In genomic region chr1:227999056-227999930, GRCh38 we compare ENCODE assay signal across 8 cellular contexts. TPM values are rescaled to one million over a fixed set of nuclear protein-coding genes. Genes with fewer than 3 reads are reported as not detected.
A peak's percentile ranks its signal among the peaks of the same experiment; 100 is the strongest.
DNase-seq lines count a peak whose midpoint lies in the region; ATAC-seq lines count a peak whose summit lies in the region.

No MANE protein-coding gene starts in this region.

- in situ Hi-C loops in SK-MEL-5 (cut with HindIII; ENCODE audit: low pct_unique_long_range_greater_than_20kb, low sequenced_read_pairs), result no loop called here

- peak; percentile 76 for ATAC-seq in GM21825 (IDR thresholded peaks at IDR 0.05; ENCODE audit: unreplicated experiment)

- intact Hi-C loops in head of caudate nucleus (cut with DNase I), result no loop called here

- DNase-seq in EL (peak; percentile 80), LHCN-M2 (ENCODE audit: low read depth) (peak; percentile 73), SK-MEL-5 (ENCODE audit: low read depth, low spot score) (peak; percentile 78), head of caudate nucleus (peak in 39 of 42 donors; percentile 23 to 77 (median 58)), putamen (ENCODE audit: low spot score) (peak; percentile 23), occipital lobe (lab: John Stamatoyannopoulos, UW) (no peak)
- peak; percentile 37 for DNase-seq in activated gamma-delta T cell treated with anti-CD3 and anti-CD28 coated beads, Interleukin-2, amount 50 U/mL, for 16 hours (ENCODE audit: low read depth)

RNA-seq across cellular contexts. Expression of gene WNT3A, which starts 7.5 kb away (rescaled TPM):
- total RNA-seq in LHCN-M2 (2014; rRNA removed) (not detected in 2 replicates), occipital lobe (not detected)
- not detected for polyA plus RNA-seq in LHCN-M2 (2012)
- total RNA-seq in SK-MEL-5 (2014; rRNA removed; shearing (Covaris generic)), result not detected in 2 replicates
- not detected in 2 replicates for polyA plus RNA-seq in SK-MEL-5 (2015; cell fraction: cytosol; rRNA removed)
- not detected in 2 replicates for polyA plus RNA-seq in SK-MEL-5 (2015; cell fraction: nucleus; rRNA removed)

RNA-seq across cellular contexts. Expression of gene WNT9A, which starts 51.6 kb away (rescaled TPM):
- total RNA-seq in LHCN-M2 (2014; rRNA removed) (3.5 and 4.3 TPM in 2 replicates), occipital lobe (1.9 TPM)
- polyA plus RNA-seq in LHCN-M2 (2012), result 3.7 TPM
- not detected in 2 replicates for total RNA-seq in SK-MEL-5 (2014; rRNA removed; shearing (Covaris generic))
- 0.37 TPM in 1 of 2 replicates, not detected in the other for polyA plus RNA-seq in SK-MEL-5 (2015; cell fraction: cytosol; rRNA removed)
- polyA plus RNA-seq in SK-MEL-5 (2015; cell fraction: nucleus; rRNA removed), result 0.07 TPM in 1 of 2 replicates, not detected in the other
